ENCODE assay signal across 8 cellular contexts in the genomic region with DNA sequence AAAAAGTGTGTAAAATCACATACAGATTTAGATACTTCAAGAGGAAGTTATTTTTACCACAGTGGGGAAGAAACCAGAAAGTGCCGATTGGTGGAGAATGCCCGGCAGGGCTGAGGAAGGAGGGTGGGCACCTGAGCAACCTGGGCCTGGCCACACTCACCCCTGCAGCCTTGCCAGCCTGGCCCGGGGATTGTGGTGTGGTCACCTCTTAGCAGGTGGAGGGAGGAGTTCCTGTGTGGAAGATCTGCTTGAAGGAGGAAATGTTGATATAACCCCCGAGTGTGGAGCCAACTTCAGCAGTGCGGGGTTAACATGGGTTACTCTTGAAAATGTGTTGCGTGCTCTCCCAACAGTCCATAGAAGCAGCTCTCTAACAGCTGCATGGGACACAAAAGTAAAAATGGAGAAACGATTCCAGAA. TPM values are rescaled to one million over a fixed set of nuclear protein-coding genes. Genes with fewer than 3 reads are reported as not detected.
DNase-seq lines count a peak whose midpoint lies in the region; ATAC-seq and TF ChIP-seq lines count a peak whose summit lies in the region.

No MANE protein-coding gene starts in this region.

- intact Hi-C loops in activated CD4-positive, alpha-beta T cell treated with anti-CD3 and anti-CD28 coated beads for 36 hours (cut with DNase I, micrococcal nuclease): loop anchor here (1.0 to 10.0 kb wide), 5 partner anchors 14 to 733 kb away; a partner anchor contains a TSS

- peak; percentile 50 for DNase-seq in activated CD4-positive, alpha-beta T cell treated with anti-CD3 and anti-CD28 coated beads for 36 hours
- no peak for DNase-seq in activated CD4-positive, alpha-beta T cell treated with anti-CD3 and anti-CD28 coated beads, Interleukin-2, amount 50 U/mL, for 48 hours
- DNase-seq in activated CD8-positive, alpha-beta T cell treated with anti-CD3 and anti-CD28 coated beads, Interleukin-2, amount 10 ng/mL, durations not matched to agents 7 days and 5 days: peak; percentile 50
- DNase-seq in glutamatergic neuron (no peak), NCI-H2029 (lab: John Stamatoyannopoulos, UW) (no peak)
- peak; percentile 52 for DNase-seq in stimulated activated CD8-positive, alpha-beta memory T cell treated with anti-CD3 and anti-CD28 coated beads, Interleukin-4, amount 100 ng/mL, for 48 hours

- H3K27me3 Mint-ChIP-seq in activated CD4-positive, alpha-beta T cell treated with anti-CD3 and anti-CD28 coated beads for 36 hours: peaks cover 11% of the 10 kb centered on the region
- peaks cover 32% of the 10 kb centered on the region for H3K27me3 Mint-ChIP-seq in activated CD8-positive, alpha-beta T cell treated with anti-CD3 and anti-CD28 coated beads, Interleukin-2, amount 10 ng/mL, durations not matched to agents 7 days and 5 days (ENCODE audit: low read depth)
- H3K27me3 Mint-ChIP-seq in glutamatergic neuron (ENCODE audit: unreplicated experiment): no peaks in the 10 kb centered on the region

- ATAC-seq in activated CD4-positive, alpha-beta T cell treated with anti-CD3 and anti-CD28 coated beads for 36 hours: peak; percentile 26
- ATAC-seq in activated CD8-positive, alpha-beta T cell treated with anti-CD3 and anti-CD28 coated beads, Interleukin-2, amount 10 ng/mL, durations not matched to agents 7 days and 5 days: peak; percentile 20
- ATAC-seq in GM18858 (IDR thresholded peaks at IDR 0.05; ENCODE audit: unreplicated experiment) (no peak), GM19463 (IDR thresholded peaks at IDR 0.05; ENCODE audit: unreplicated experiment) (no peak)

- H3K4me3 Mint-ChIP-seq in activated CD4-positive, alpha-beta T cell treated with anti-CD3 and anti-CD28 coated beads for 36 hours: peak overlapping the region; percentile 67
- peak overlapping the region; percentile 60 for H3K4me3 Mint-ChIP-seq in activated CD8-positive, alpha-beta T cell treated with anti-CD3 and anti-CD28 coated beads, Interleukin-2, amount 10 ng/mL, durations not matched to agents 7 days and 5 days
- H3K4me3 Mint-ChIP-seq in glutamatergic neuron (ENCODE audit: unreplicated experiment): peak overlapping the region; percentile 31

- peak overlapping the region; percentile 86 for H3K27ac Mint-ChIP-seq in activated CD4-positive, alpha-beta T cell treated with anti-CD3 and anti-CD28 coated beads for 36 hours
- peak overlapping the region; percentile 79 for H3K27ac Mint-ChIP-seq in activated CD8-positive, alpha-beta T cell treated with anti-CD3 and anti-CD28 coated beads, Interleukin-2, amount 10 ng/mL, durations not matched to agents 7 days and 5 days
- H3K27ac Mint-ChIP-seq in glutamatergic neuron (ENCODE audit: unreplicated experiment): no peak overlapping the region

- no peaks in the 10 kb centered on the region for H3K9me3 Mint-ChIP-seq in activated CD4-positive, alpha-beta T cell treated with anti-CD3 and anti-CD28 coated beads for 36 hours (ENCODE audit: low read depth)
- no peaks in the 10 kb centered on the region for H3K9me3 Mint-ChIP-seq in activated CD8-positive, alpha-beta T cell treated with anti-CD3 and anti-CD28 coated beads, Interleukin-2, amount 10 ng/mL, durations not matched to agents 7 days and 5 days (ENCODE audit: insufficient read depth)
- H3K9me3 Mint-ChIP-seq in glutamatergic neuron (ENCODE audit: unreplicated experiment): peaks cover 8% of the 10 kb centered on the region

- H3K4me1 Mint-ChIP-seq in activated CD4-positive, alpha-beta T cell treated with anti-CD3 and anti-CD28 coated beads for 36 hours: peaks cover 69% of the 10 kb centered on the region
- H3K4me1 Mint-ChIP-seq in activated CD8-positive, alpha-beta T cell treated with anti-CD3 and anti-CD28 coated beads, Interleukin-2, amount 10 ng/mL, durations not matched to agents 7 days and 5 days (ENCODE audit: low read depth): peaks cover 40% of the 10 kb centered on the region
- peaks cover 19% of the 10 kb centered on the region for H3K4me1 Mint-ChIP-seq in glutamatergic neuron (ENCODE audit: low read depth, unreplicated experiment)

- POLR2A ChIA-PET in activated CD4-positive, alpha-beta T cell treated with anti-CD3 and anti-CD28 coated beads for 36 hours (lab: Charles Lee): interaction anchor here (0.7 to 1.3 kb wide), 2 partner anchors 20 to 670 kb away, joined by 3 to 6 read pairs; no protein-coding TSS in a partner anchor
- POLR2A ChIA-PET in activated CD8-positive, alpha-beta T cell treated with anti-CD3 and anti-CD28 coated beads, Interleukin-2, amount 10 ng/mL, durations not matched to agents 7 days and 5 days (lab: Charles Lee): interaction anchor here (0.8 kb wide), 1 partner anchor 14 kb away, joined by 3 read pairs; a partner anchor contains a TSS

- no peaks in the 10 kb centered on the region for H3K36me3 Mint-ChIP-seq in activated CD4-positive, alpha-beta T cell treated with anti-CD3 and anti-CD28 coated beads for 36 hours (ENCODE audit: low read depth)
- H3K36me3 Mint-ChIP-seq in activated CD8-positive, alpha-beta T cell treated with anti-CD3 and anti-CD28 coated beads, Interleukin-2, amount 10 ng/mL, durations not matched to agents 7 days and 5 days (ENCODE audit: low read depth): no peaks in the 10 kb centered on the region
- peaks cover 7% of the 10 kb centered on the region for H3K36me3 Mint-ChIP-seq in glutamatergic neuron (ENCODE audit: unreplicated experiment)

- CTCF ChIA-PET in activated CD4-positive, alpha-beta T cell treated with anti-CD3 and anti-CD28 coated beads for 36 hours (lab: Charles Lee): interaction anchor here (0.7 to 1.4 kb wide), 5 partner anchors 9 to 271 kb away, joined by 3 to 6 read pairs (median 4); no protein-coding TSS in a partner anchor
- CTCF ChIA-PET in activated CD8-positive, alpha-beta T cell treated with anti-CD3 and anti-CD28 coated beads, Interleukin-2, amount 10 ng/mL, durations not matched to agents 7 days and 5 days (lab: Charles Lee): interaction anchor here (1.1 kb wide), 1 partner anchor 168 kb away, joined by 4 read pairs; no protein-coding TSS in a partner anchor

- TF ChIP-seq CTCF in glutamatergic neuron (IDR thresholded peaks at IDR 0.05; ENCODE audit: partially characterized antibody, unreplicated experiment): no peak

RNA-seq across cellular contexts. Expression of a gene that starts 14.7 kb away (rescaled TPM):
- total RNA-seq in activated CD4-positive, alpha-beta T cell treated with anti-CD3 and anti-CD28 coated beads for 36 hours: 1 to 10 TPM; 2.2 to 2.8 TPM
- total RNA-seq in activated CD8-positive, alpha-beta T cell treated with anti-CD3 and anti-CD28 coated beads, Interleukin-2, amount 10 ng/mL, durations not matched to agents 7 days and 5 days: under 1 TPM; 0.16 to 0.42 TPM
- 11.2 TPM for total RNA-seq in glutamatergic neuron (ENCODE audit: unreplicated experiment)

Comparison
In these comparisons a context has a peak if more than half of its experiments do, and no peak if none do; other contexts are left out.
1. DNase-seq: peak in activated CD4-positive, alpha-beta T cell treated with anti-CD3 and anti-CD28 coated beads for 36 hours (single experiment), activated CD8-positive, alpha-beta T cell treated with anti-CD3 and anti-CD28 coated beads, Interleukin-2, amount 10 ng/mL, durations not matched to agents 7 days and 5 days (single experiment) and stimulated activated CD8-positive, alpha-beta memory T cell treated with anti-CD3 and anti-CD28 coated beads, Interleukin-4, amount 100 ng/mL, for 48 hours (single experiment); none in activated CD4-positive, alpha-beta T cell treated with anti-CD3 and anti-CD28 coated beads, Interleukin-2, amount 50 U/mL, for 48 hours (0 of 2), glutamatergic neuron (single experiment) and NCI-H2029 (single experiment).
2. ATAC-seq: peak in activated CD4-positive, alpha-beta T cell treated with anti-CD3 and anti-CD28 coated beads for 36 hours (single experiment) and activated CD8-positive, alpha-beta T cell treated with anti-CD3 and anti-CD28 coated beads, Interleukin-2, amount 10 ng/mL, durations not matched to agents 7 days and 5 days (single experiment); none in GM18858 (single experiment) and GM19463 (single experiment).
3. Peak in every context shown above with its lines, with median percentiles within 50 percentile points of each other: H3K4me3 Mint-ChIP-seq.